Comparison of ENCODE assay signal across 2 cellular contexts in the genomic region with DNA sequence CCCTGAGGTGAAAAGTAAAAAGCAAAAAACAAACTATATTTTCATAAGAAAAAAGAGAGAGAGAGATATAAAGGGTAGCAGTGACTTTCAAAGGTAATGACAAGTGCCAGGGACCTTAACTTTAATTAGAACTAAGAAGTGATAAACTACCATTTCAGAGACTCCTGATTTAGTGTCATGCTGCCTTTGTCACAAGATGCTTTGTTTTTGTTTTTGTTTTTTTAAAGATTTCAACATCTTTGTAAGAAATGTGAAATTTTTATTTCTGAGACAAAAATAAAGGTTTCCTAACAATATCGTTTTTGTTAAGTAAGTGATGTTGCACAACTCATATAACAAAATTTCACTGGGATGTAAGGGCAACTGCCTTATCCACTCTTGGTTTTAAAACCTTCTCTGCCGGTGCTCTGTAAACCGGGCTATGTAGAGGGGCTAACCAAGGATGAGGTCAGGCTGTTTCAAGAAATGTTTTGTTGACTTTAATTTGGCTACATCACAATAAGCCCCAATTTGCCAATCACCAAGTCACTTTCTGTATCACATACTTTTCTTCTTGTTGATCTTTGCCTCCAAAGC.
TF ChIP-seq lines count a peak whose summit lies in the region.

No MANE protein-coding gene starts in this region.

TF ChIP-seq in IMR-90, 13 proteins besides CTCF, POLR2A, EP300 and RAD21:
- no peak for TF ChIP-seq CHD1 (IDR thresholded peaks at IDR 0.05; ENCODE audit: low read depth, low read length)
- TF ChIP-seq CEBPB (IDR thresholded peaks at IDR 0.05; ENCODE audit: low read depth, low read length): 0 out of 2 replicates have a peak, but pooled peaks have one; percentile 27
- no peak for TF ChIP-seq MAFK (IDR thresholded peaks at IDR 0.05; ENCODE audit: low read depth, low read length)
- no peak for TF ChIP-seq RFX5 (IDR thresholded peaks at IDR 0.05; ENCODE audit: low read depth, low read length)
- TF ChIP-seq BHLHE40 (IDR thresholded peaks at IDR 0.05; ENCODE audit: low read depth, low read length): no peak
- TF ChIP-seq FOS (IDR thresholded peaks at IDR 0.05; ENCODE audit: low read depth, low read length): no peak
- no peak for TF ChIP-seq ELK1 (IDR thresholded peaks at IDR 0.05; ENCODE audit: borderline replicate concordance, low read depth, low read length)
- TF ChIP-seq RCOR1 (IDR thresholded peaks at IDR 0.05; ENCODE audit: insufficient replicate concordance, low read length): no peak
TF ChIP-seq in IMR-90: peak in this region for 1.

TF ChIP-seq in K562, 482 proteins besides CTCF, POLR2A, EP300 and RAD21:
- no peak for TF ChIP-seq TGIF2 (CRISPR knock-in tag; IDR thresholded peaks at IDR 0.05)
- no peak for TF ChIP-seq CEBPG (CRISPR knock-in tag; IDR thresholded peaks at IDR 0.05)
- TF ChIP-seq CEBPG (tag; conservative IDR thresholded peaks at IDR 0.05 in 1 of 2, IDR thresholded peaks at IDR 0.05 in 1 of 2): peak in 1 of 2 experiments; percentile 60; a peak in 1 of 4 replicates
- peak; percentile 67 for TF ChIP-seq CEBPB (tag; IDR thresholded peaks at IDR 0.05)
